Comparison of ENCODE assay signal across 25 cellular contexts in the genomic region with DNA sequence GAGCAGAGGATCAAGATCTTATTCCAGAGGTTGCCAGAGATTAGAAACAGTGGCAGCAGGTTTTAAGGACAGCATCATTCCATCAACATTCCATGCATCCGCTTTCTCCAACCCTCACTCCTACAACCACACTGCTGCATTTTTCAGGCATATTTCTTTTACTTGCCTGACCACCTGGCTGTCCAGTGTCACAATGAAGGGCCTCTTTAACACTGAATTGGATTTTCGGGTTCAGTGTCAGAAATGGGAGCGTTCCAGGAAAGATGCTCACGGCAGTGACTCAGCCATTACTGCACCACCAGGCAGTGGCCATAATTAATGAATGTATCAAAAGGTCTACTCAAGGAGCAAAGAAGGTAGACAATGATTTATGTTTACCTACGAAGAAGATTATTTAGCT.
"Had no signal": no experiment of that assay in that cellular context is flagged by ENCODE, and none has a peak within 500 bp of the region (broad histone marks: within the 10 kb centered on the region; RNA-seq: fewer than 3 reads in every experiment).

No MANE protein-coding gene starts in this region.

- H3K27ac ChIP-seq: epithelial cell of prostate, heart right ventricle, left lung, parathyroid adenoma, right lobe of liver, testis, tibial artery, upper lobe of left lung had no signal

- H3K9me3 ChIP-seq: heart right ventricle, left lung, mucosa of descending colon, right lobe of liver, testis, tibial artery, upper lobe of left lung had no signal

- H3K27me3 ChIP-seq: heart right ventricle, left lung, right lobe of liver, testis, tibial artery, upper lobe of left lung had no signal

- H3K36me3 ChIP-seq: heart right ventricle, left lung, right lobe of liver, tibial artery, upper lobe of left lung had no signal

- H3K4me3 ChIP-seq: heart right ventricle, left lung, mucosa of descending colon, right lobe of liver, testis, tibial artery, upper lobe of left lung had no signal

- H3K4me1 ChIP-seq: heart right ventricle, left lung, right lobe of liver, testis, tibial artery, upper lobe of left lung had no signal

- ATAC-seq: esophagus mucosa; heart right ventricle; left cardiac atrium; left lung; mucosa of descending colon; natural killer cell treated with Interleukin-12 subunit alpha and Interleukin-12 subunit beta and Interleukin-15 and Interleukin-18, amount 100 ng/mL, for 72 hours; right lobe of liver; stimulated activated naive CD8-positive, alpha-beta T cell treated with anti-CD3 and anti-CD28 coated beads, Interleukin-15, Interleukin-2, amounts not matched to agents 100 U/mL and 50 U/mL, for 24 hours had no signal

- DNase-seq: cortex of kidney; effector CD4-positive, alpha-beta T cell; foreskin melanocyte; glutamatergic neuron; heart right ventricle; hippocampal formation; left cardiac atrium; left lung; mesenchymal stem cell; mucosa of descending colon; naive B cell; right lobe of liver; small intestine; stimulated activated CD4-positive, alpha-beta T cell treated with anti-CD3 and anti-CD28 coated beads, Interleukin-15, amount 100 ng/mL, for 24 hours; stimulated activated CD4-positive, alpha-beta T cell treated with anti-CD3 and anti-CD28 coated beads, Interleukin-2, amount 100 ng/mL, for 48 hours; stimulated activated CD8-positive, alpha-beta memory T cell treated with anti-CD3 and anti-CD28 coated beads, Interleukin-4, amount 100 ng/mL, for 48 hours; stimulated activated naive CD8-positive, alpha-beta T cell treated with anti-CD3 and anti-CD28 coated beads, Interleukin-15, Interleukin-2, amounts not matched to agents 100 U/mL and 50 U/mL, for 24 hours; substantia nigra; testis; tibial artery; upper lobe of left lung had no signal
